In the genomic region with DNA sequence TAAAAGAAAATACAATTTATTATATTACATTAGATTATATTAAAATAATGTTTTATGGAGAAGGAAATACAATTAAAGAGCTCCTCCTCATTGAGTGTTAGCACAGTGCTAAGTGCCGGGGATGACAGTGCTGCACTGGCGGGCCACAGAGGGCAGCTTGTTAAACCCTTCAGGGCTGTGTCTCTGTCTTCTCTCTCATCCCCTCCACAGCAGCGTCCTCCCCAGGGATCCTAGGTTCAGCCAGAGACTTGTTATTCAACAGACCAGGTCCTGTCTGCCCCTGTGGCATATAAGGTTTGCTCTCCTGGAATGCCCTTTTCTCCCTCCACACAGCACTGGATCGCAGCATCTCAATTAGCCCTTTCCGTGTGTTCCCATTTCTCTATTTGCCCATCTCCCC, we compare ENCODE assay signal across 7 cellular contexts. TPM values are rescaled to one million over a fixed set of nuclear protein-coding genes. Genes with fewer than 3 reads are reported as not detected.
"Had no signal": no experiment of that assay in that cellular context is flagged by ENCODE, and none has a peak within 500 bp of the region (broad histone marks: within the 10 kb centered on the region; RNA-seq: fewer than 3 reads in every experiment).

No MANE protein-coding gene starts in this region.

- ATAC-seq: HCT116, HepG2 had no signal

- DNase-seq: GM23248, GOT3, H7, KBM-7 had no signal

- H3K4me3 Mint-ChIP-seq: IgD-negative memory B cell had no signal

- H3K27me3 Mint-ChIP-seq: IgD-negative memory B cell had no signal

- H3K4me1 Mint-ChIP-seq: IgD-negative memory B cell had no signal

- H3K9me3 Mint-ChIP-seq: IgD-negative memory B cell had no signal

RNA-seq across cellular contexts. Expression of gene GLB1L3, which starts 37.2 kb away (rescaled TPM):
- total RNA-seq: GM23248, HepG2 had no signal
